28 cellular contexts compared by ENCODE assay signal in genomic region chrX:70353524-70353923, GRCh38.
"Had no signal": no experiment of that assay in that cellular context is flagged by ENCODE, and none has a peak within 500 bp of the region (broad histone marks: within the 10 kb centered on the region; RNA-seq: fewer than 3 reads in every experiment).

No MANE protein-coding gene starts in this region.

- H3K27ac ChIP-seq: adrenal gland, ascending aorta, brain microvascular endothelial cell, gastrocnemius medialis, heart left ventricle had no signal

- H3K4me3 ChIP-seq: adrenal gland, ascending aorta, gastrocnemius medialis, heart left ventricle had no signal

- ATAC-seq: activated CD4-positive, alpha-beta T cell treated with anti-CD3 and anti-CD28 coated beads for 36 hours; activated CD8-positive, alpha-beta memory T cell treated with anti-CD3 and anti-CD28 coated beads, Interleukin-2, amount 10 ng/mL, durations not matched to agents 7 days and 5 days; activated CD8-positive, alpha-beta T cell treated with anti-CD3 and anti-CD28 coated beads, Interleukin-2, amount 10 ng/mL, durations not matched to agents 7 days and 5 days; activated naive CD8-positive, alpha-beta T cell treated with anti-CD3 and anti-CD28 coated beads, Interleukin-2, amount 50 U/mL, for 24 hours; esophagus mucosa; gastrocnemius medialis; heart left ventricle had no signal

- DNase-seq: activated CD4-positive, alpha-beta memory T cell treated with anti-CD3 and anti-CD28 coated beads for 36 hours; activated CD4-positive, alpha-beta T cell treated with anti-CD3 and anti-CD28 coated beads for 36 hours; activated CD4-positive, alpha-beta T cell treated with anti-CD3 and anti-CD28 coated beads, Interleukin-2, amount 10 ng/mL, durations not matched to agents 24 days and 14 days; activated CD4-positive, CD25-positive, alpha-beta regulatory T cell; activated CD4-positive, CD25-positive, alpha-beta regulatory T cell treated with anti-CD3 and anti-CD28 coated beads, Interleukin-2, amount 50 U/mL, for 72 hours; activated CD8-positive, alpha-beta memory T cell treated with anti-CD3 and anti-CD28 coated beads, Interleukin-2, amount 10 ng/mL, durations not matched to agents 7 days and 5 days; activated CD8-positive, alpha-beta memory T cell treated with anti-CD3 and anti-CD28 coated beads, Interleukin-2, amount 50 U/mL, for 4 hours; activated CD8-positive, alpha-beta T cell treated with anti-CD3 and anti-CD28 coated beads, Interleukin-2, amount 10 ng/mL, durations not matched to agents 7 days and 5 days; activated effector memory CD4-positive, alpha-beta T cell treated with anti-CD3 and anti-CD28 coated beads, Interleukin-2, amount 50 U/mL, for 16 hours; activated naive CD4-positive, alpha-beta T cell treated with anti-CD3 and anti-CD28 coated beads for 36 hours; activated naive CD8-positive, alpha-beta T cell treated with anti-CD3 and anti-CD28 coated beads for 36 hours; activated naive CD8-positive, alpha-beta T cell treated with anti-CD3 and anti-CD28 coated beads, Interleukin-2, amount 50 U/mL, for 24 hours; activated T-cell treated with anti-CD3 and anti-CD28 coated beads, Interleukin-2, amount 50 U/mL, for 1 hour; activated T-cell treated with anti-CD3 and anti-CD28 coated beads, Interleukin-2, amount 50 U/mL, for 48 hours; adrenal gland; brain microvascular endothelial cell; caudate nucleus; cortex of kidney; effector CD8-positive, alpha-beta T cell; foreskin fibroblast; gastrocnemius medialis; glutamatergic neuron; heart left ventricle; T-helper 2 cell had no signal

- H3K4me1 ChIP-seq: adrenal gland, ascending aorta, gastrocnemius medialis, heart left ventricle had no signal

- H3K36me3 ChIP-seq: adrenal gland, ascending aorta, brain microvascular endothelial cell, gastrocnemius medialis, heart left ventricle had no signal

- H3K27me3 ChIP-seq: ascending aorta, brain microvascular endothelial cell, gastrocnemius medialis, heart left ventricle had no signal

- FAIRE-seq: endometrium, endothelial cell of umbilical vein had no signal
